ENCODE assay signal across 1 cellular context in the genomic region with DNA sequence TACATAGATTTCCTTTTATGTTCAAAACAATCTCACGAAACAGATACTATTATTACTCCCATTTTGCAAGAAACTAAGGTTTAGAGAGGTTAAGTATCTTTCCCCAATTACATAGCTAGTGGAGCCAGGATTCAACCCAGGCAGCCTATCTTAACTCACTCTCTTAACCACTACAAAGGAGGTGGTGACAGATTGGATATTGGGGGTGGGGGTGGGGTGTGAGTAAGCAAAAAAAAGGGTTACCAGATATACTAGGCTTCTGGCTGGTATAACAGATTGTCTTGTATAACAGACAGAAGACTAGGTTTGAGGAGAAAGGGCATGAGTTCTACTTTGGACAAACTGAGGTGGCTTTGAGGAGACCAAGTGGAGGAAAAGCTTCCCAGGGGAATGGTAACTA.
TF ChIP-seq lines count a peak whose summit lies in the region.

No MANE protein-coding gene starts in this region.

TF ChIP-seq in K562, 482 proteins besides CTCF, POLR2A, EP300 and RAD21 (continued from another document):
- TF ChIP-seq NFYB (IDR thresholded peaks at IDR 0.05; ENCODE audit: extremely low read depth, insufficient read length) = no peak
TF ChIP-seq in K562: peak in this region for 39.
